Comparison of ENCODE assay signal across 31 cellular contexts in the genomic region with DNA sequence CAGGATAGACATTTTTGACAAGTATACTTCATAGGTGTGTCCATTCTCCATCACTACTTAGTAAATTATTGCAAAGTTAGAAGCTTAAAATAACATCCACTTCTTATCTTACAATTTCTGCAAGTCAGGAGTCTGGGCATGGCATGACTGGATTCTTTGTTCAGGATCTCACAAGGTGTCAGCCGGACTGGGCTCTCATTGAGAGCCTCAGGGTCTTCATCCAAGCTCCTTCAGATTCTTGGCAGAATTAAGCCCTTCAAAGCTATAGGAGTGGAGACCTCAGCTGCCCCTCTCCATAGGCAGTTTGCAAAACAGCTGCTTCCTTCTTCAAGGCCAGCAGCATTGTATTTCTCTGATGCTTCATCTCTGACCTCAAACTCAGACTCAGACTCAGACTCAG.
"Had no signal": no experiment of that assay in that cellular context is flagged by ENCODE, and none has a peak within 500 bp of the region (broad histone marks: within the 10 kb centered on the region; RNA-seq: fewer than 3 reads in every experiment).

No MANE protein-coding gene starts in this region.

- ATAC-seq: activated CD4-positive, alpha-beta T cell treated with anti-CD3 and anti-CD28 coated beads for 36 hours; activated CD8-positive, alpha-beta memory T cell treated with anti-CD3 and anti-CD28 coated beads, Interleukin-2, amount 10 ng/mL, durations not matched to agents 7 days and 5 days; activated CD8-positive, alpha-beta T cell treated with anti-CD3 and anti-CD28 coated beads, Interleukin-2, amount 10 ng/mL, durations not matched to agents 7 days and 5 days; activated naive CD4-positive, alpha-beta T cell treated with anti-CD3 and anti-CD28 coated beads, Interleukin-2, amount 50 U/mL, for 72 hours; activated T-cell treated with anti-CD3 and anti-CD28 coated beads, Interleukin-2, amount 50 U/mL, for 72 hours; esophagus mucosa; T-helper 17 cell had no signal

- H3K27me3 ChIP-seq: ascending aorta, breast epithelium, cardiac muscle cell, colonic mucosa had no signal

- H3K36me3 ChIP-seq: ascending aorta, breast epithelium, cardiac muscle cell, colonic mucosa had no signal

- H3K9me3 ChIP-seq: colonic mucosa had no signal

- H3K4me1 ChIP-seq: ascending aorta, breast epithelium, colonic mucosa had no signal

- DNase-seq: activated CD4-positive, alpha-beta memory T cell treated with anti-CD3 and anti-CD28 coated beads for 36 hours; activated CD4-positive, alpha-beta T cell treated with anti-CD3 and anti-CD28 coated beads for 36 hours; activated CD4-positive, alpha-beta T cell treated with anti-CD3 and anti-CD28 coated beads, Interleukin-2, amount 10 ng/mL, durations not matched to agents 24 days and 14 days; activated CD4-positive, CD25-positive, alpha-beta regulatory T cell; activated CD4-positive, CD25-positive, alpha-beta regulatory T cell treated with anti-CD3 and anti-CD28 coated beads, Interleukin-2, amount 50 U/mL, for 72 hours; activated CD8-positive, alpha-beta memory T cell treated with anti-CD3 and anti-CD28 coated beads, Interleukin-2, amount 10 ng/mL, durations not matched to agents 7 days and 5 days; activated CD8-positive, alpha-beta memory T cell treated with anti-CD3 and anti-CD28 coated beads, Interleukin-2, amount 50 U/mL, for 48 hours; activated CD8-positive, alpha-beta T cell treated with anti-CD3 and anti-CD28 coated beads, Interleukin-2, amount 10 ng/mL, durations not matched to agents 7 days and 5 days; activated gamma-delta T cell; activated naive CD4-positive, alpha-beta T cell; activated naive CD4-positive, alpha-beta T cell treated with anti-CD3 and anti-CD28 coated beads, Interleukin-2, amount 10 ng/mL, durations not matched to agents 7 days and 5 days; activated naive CD8-positive, alpha-beta T cell treated with anti-CD3 and anti-CD28 coated beads, Interleukin-2, amount 10 ng/mL, durations not matched to agents 7 days and 5 days; activated T-cell treated with anti-CD3 and anti-CD28 coated beads for 4 hours; activated T-cell treated with anti-CD3 and anti-CD28 coated beads, Interleukin-2, amount 50 U/mL, for 24 hours; activated T-cell treated with anti-CD3 and anti-CD28 coated beads, Interleukin-2, amount 50 U/mL, for 72 hours; central memory CD4-positive, alpha-beta T cell; cerebellar nuclear complex; colonic mucosa; effector CD8-positive, alpha-beta T cell; foreskin fibroblast; head of caudate nucleus; T-helper 1 cell; T-helper 17 cell had no signal

- H3K4me3 ChIP-seq: ascending aorta, breast epithelium, cardiac muscle cell, colonic mucosa had no signal

- H3K27ac ChIP-seq: ascending aorta, breast epithelium, cardiac muscle cell, colonic mucosa had no signal

- FAIRE-seq: endometrium, endothelial cell of umbilical vein, frontal cortex had no signal
